ENCODE assay signal across 10 cellular contexts in the genomic region with DNA sequence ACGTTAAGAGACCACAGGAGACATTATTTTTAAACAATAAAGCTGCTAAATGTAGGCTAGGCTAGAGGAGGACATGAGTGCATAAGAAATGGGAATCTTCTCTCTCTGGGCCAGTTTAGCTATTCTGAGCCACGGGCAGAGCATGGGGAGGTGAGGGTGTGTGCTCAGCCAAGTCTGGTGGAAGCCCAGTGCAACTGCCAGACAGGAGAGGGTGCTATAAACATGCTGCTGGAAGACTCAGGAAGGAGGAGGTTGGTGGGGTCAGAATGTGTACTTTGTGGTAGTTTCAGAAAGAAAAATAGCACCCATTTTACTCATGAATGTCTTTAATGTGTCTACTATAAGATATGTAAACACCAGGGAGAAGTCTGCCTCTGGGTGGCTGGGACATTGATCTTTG. TPM values are rescaled to one million over a fixed set of nuclear protein-coding genes. Genes with fewer than 3 reads are reported as not detected.
DNase-seq lines count a peak whose midpoint lies in the region; ATAC-seq, FAIRE-seq and TF ChIP-seq lines count a peak whose summit lies in the region.
"Had no signal": no experiment of that assay in that cellular context is flagged by ENCODE, and none has a peak within 500 bp of the region (broad histone marks: within the 10 kb centered on the region; RNA-seq: fewer than 3 reads in every experiment).

No MANE protein-coding gene starts in this region.

- H3K4me2 ChIP-seq in A549, result no peak overlapping the region
- H3K4me2 ChIP-seq in GM23338, result no peak overlapping the region
- H3K4me2 ChIP-seq in osteoblast (ENCODE audit: insufficient read depth, low read length), result no peak overlapping the region

- CTCF ChIA-PET in A549 (lab: Yijun Ruan, JAX), result interaction anchor here (0.6 to 8.3 kb wide), 33 partner anchors 9 to 550 kb away, joined by 3 to 62 read pairs (median 4); no protein-coding TSS in a partner anchor

- peaks cover 7% of the 10 kb centered on the region; the same call in 2 of the 3 replicates for H3K36me3 Mint-ChIP-seq in GM23338 (ENCODE audit: low read depth)

- H3K27ac Mint-ChIP-seq in GM23338, result no peak overlapping the region

- peak; percentile 80 to 81 for TF ChIP-seq RAD21 in A549 (conservative IDR thresholded peaks at IDR 0.05 in 1 of 2, IDR thresholded peaks at IDR 0.05 in 1 of 2)

- H3F3A ChIP-seq in GM23338 (replicated peaks; ENCODE audit: low read depth), result no peaks in the 10 kb centered on the region

- ATAC-seq in A549 (peak; percentile 79 to 82), GM23338 (peak; percentile 64), aorta (ENCODE audit: low FRiP score) (no peak)

- POLR2A ChIA-PET in A549 (lab: Yijun Ruan, JAX), result no interaction called here

- TF ChIP-seq EP300 in A549 (IDR thresholded peaks at IDR 0.05), result no peak

- peaks cover 31% of the 10 kb centered on the region for H3K27me3 Mint-ChIP-seq in GM23338 (ENCODE audit: insufficient read depth, low read depth, poor library complexity)

- H3K36me3 ChIP-seq in GM23338 (ENCODE audit: insufficient read depth) (no peaks in the 10 kb centered on the region), right atrium auricular region (no peaks in the 10 kb centered on the region), osteoblast (ENCODE audit: insufficient read depth, low read length) (no peaks in the 10 kb centered on the region), aorta (ENCODE audit: control insufficient read depth in 1 of 2, insufficient read depth in 2 of 2, low read length in 1 of 2) (no peaks in the 10 kb centered on the region)
- H3K36me3 ChIP-seq: tibial nerve had no signal

- peaks cover 9% of the 10 kb centered on the region for H3K9me3 Mint-ChIP-seq in GM23338

- H3K4me3 ChIP-seq in A549 (no peak overlapping the region), GM23338 (no peak overlapping the region), right atrium auricular region (no peak overlapping the region), osteoblast (ENCODE audit: insufficient read depth, low read length) (no peak overlapping the region), aorta (ENCODE audit: low read length in 2 of 2) (no peak overlapping the region)
- H3K4me3 ChIP-seq: tibial nerve had no signal

- H3K79me2 ChIP-seq in GM23338 (replicated peaks; ENCODE audit: insufficient read depth) (no peaks in the 10 kb centered on the region), osteoblast (ENCODE audit: insufficient read depth, low read length) (no peaks in the 10 kb centered on the region)

- WGBS in A549 (ENCODE audit: missing lambda C conversion rate), result 11% methylated on average over 2 of the region's 2 CpGs
- WGBS in aorta, 2 donors, result 27 to 34% methylated on average over 2 of the region's 2 CpGs

- TF ChIP-seq CTCF in A549 (IDR thresholded peaks at IDR 0.05), result peak; percentile 68
- TF ChIP-seq CTCF in GM23338 (conservative IDR thresholded peaks at IDR 0.05; ENCODE audit: low read depth in 2 of 2), result peak; percentile 73 to 91
- peak in 1 of 2 donors; percentile 51 for TF ChIP-seq CTCF in right atrium auricular region (IDR thresholded peaks at IDR 0.05)
- TF ChIP-seq CTCF in osteoblast (IDR thresholded peaks at IDR 0.05; ENCODE audit: extremely low read depth, low read depth, low read length), result no peak

- H3K27me3 ChIP-seq in GM23338 (ENCODE audit: insufficient read depth) (peaks cover 31% of the 10 kb centered on the region), right atrium auricular region (no peaks in the 10 kb centered on the region), osteoblast (ENCODE audit: insufficient read depth, low read length) (peaks cover 16% of the 10 kb centered on the region), aorta (ENCODE audit: control insufficient read depth in 1 of 2, insufficient read depth in 2 of 2, low read length in 1 of 2) (peaks cover 0 to 2% of the 10 kb centered on the region in 2 donors)

- H3K9me3 ChIP-seq in A549 (peaks cover 23% of the 10 kb centered on the region), right atrium auricular region (peaks cover 0 to 13% of the 10 kb centered on the region in 2 donors), osteoblast (ENCODE audit: low read depth, low read length) (no peaks in the 10 kb centered on the region), aorta (ENCODE audit: control insufficient read depth, low read length) (peaks cover 7% of the 10 kb centered on the region)

- H3K4me1 ChIP-seq in A549, result no peaks in the 10 kb centered on the region
- peaks cover 10% of the 10 kb centered on the region; the same call in 1 of the 2 replicates for H3K4me1 ChIP-seq in GM23338 (ENCODE audit: insufficient read depth)
- peaks cover 0 to 6% of the 10 kb centered on the region in 2 donors for H3K4me1 ChIP-seq in right atrium auricular region
- no peaks in the 10 kb centered on the region for H3K4me1 ChIP-seq in osteoblast (ENCODE audit: insufficient read depth, low read length)
- H3K4me1 ChIP-seq in aorta (ENCODE audit: control insufficient read depth in 1 of 2, insufficient read depth in 2 of 2, low read length in 2 of 2), result no peaks in the 10 kb centered on the region

- no peak overlapping the region for H2AFZ ChIP-seq in GM23338
- no peak overlapping the region for H2AFZ ChIP-seq in osteoblast (ENCODE audit: low read length)

- no peaks in the 10 kb centered on the region for H4K20me1 ChIP-seq in GM23338 (replicated peaks; ENCODE audit: insufficient read depth)
- no peaks in the 10 kb centered on the region for H4K20me1 ChIP-seq in osteoblast (ENCODE audit: insufficient read depth, low read length)

- TF ChIP-seq POLR2A in A549 (IDR thresholded peaks at IDR 0.05; ENCODE audit: low read length), result no peak

- DNase-seq in A549 (ENCODE audit: low read depth in 1 of 2, low spot score in 1 of 2) (peak in 1 of 2 experiments; percentile 60), GM23338 (ENCODE audit: low spot score) (peak; percentile 71), RKO (ENCODE audit: low spot score) (peak; percentile 3), right atrium auricular region (ENCODE audit: low spot score) (peak; percentile 34), osteoblast (ENCODE audit: insufficient read length, low spot score, missing footprints) (no peak), middle frontal gyrus (ENCODE audit: extremely low spot score, low spot score) (no peak), NOMO-1 treated with DMSO at 0.1 percent for 48 hours (lab: John Stamatoyannopoulos, UW; ENCODE audit: unreplicated experiment) (no peak), aorta (no peak)

- H3K9me2 ChIP-seq in GM23338 (ENCODE audit: insufficient read depth), result no peaks in the 10 kb centered on the region

- peak; percentile 51 for FAIRE-seq in A549 (lab: Jason Lieb, UNC)

- H3K4me3 Mint-ChIP-seq in GM23338, result no peak overlapping the region

- H3K27ac ChIP-seq in A549 (no peak overlapping the region; a peak in 1 of 6 replicates), GM23338 (ENCODE audit: low read depth) (no peak overlapping the region), right atrium auricular region (no peak overlapping the region), osteoblast (ENCODE audit: low read depth, low read length) (no peak overlapping the region), aorta (ENCODE audit: low read depth in 1 of 2, low read length in 2 of 2) (no peak overlapping the region)
- H3K27ac ChIP-seq: epithelial cell of prostate, tibial nerve had no signal

- intact Hi-C loops in aorta (cut with DNase I), result loop anchor here in 1 of 2 donors (10.0 kb wide), 1 partner anchor 525 kb away; no protein-coding TSS in a partner anchor

- H3K4me1 Mint-ChIP-seq in GM23338, result peaks cover 25% of the 10 kb centered on the region

TF ChIP-seq in A549, 52 proteins besides CTCF, POLR2A, EP300 and RAD21:
- no peak for TF ChIP-seq KDM1A (IDR thresholded peaks at IDR 0.05; ENCODE audit: low read depth)
- no peak for TF ChIP-seq NFE2L2 (conservative IDR thresholded peaks at IDR 0.05; ENCODE audit: low read length)
- TF ChIP-seq SMC3 (IDR thresholded peaks at IDR 0.05), result peak; percentile 83

TF ChIP-seq in GM23338, 12 proteins besides CTCF, POLR2A, EP300 and RAD21 (continues in another document):
- TF ChIP-seq EZH2 (IDR thresholded peaks at IDR 0.05; ENCODE audit: low read depth, unreplicated experiment), result no peak
- no peak for TF ChIP-seq NANOG (IDR thresholded peaks at IDR 0.05; ENCODE audit: borderline replicate concordance)

RNA-seq across cellular contexts. Expression of a gene that starts 5.9 kb away (rescaled TPM):
- 0.57 and 1.0 TPM in 2 replicates for polyA plus RNA-seq in A549 (2011; rRNA removed)
- 0.25 and 0.27 TPM in 2 replicates for polyA plus RNA-seq in A549 (2012; cell fraction: cytosol; rRNA removed)
- 0.43 and 0.62 TPM in 2 replicates for polyA plus RNA-seq in A549 (2012; cell fraction: nucleus; rRNA removed)
- polyA plus RNA-seq in A549 (2017; fragmentation: RNase III; extraction: RNeasy Plus Mini Kit Qiagen cat#74134 plus additional on column Dnase treatment), result 0.36 to 0.45 TPM (median 0.44 TPM) in 3 replicates
- polyA minus RNA-seq in A549 (2011; rRNA and poly(A)+ RNA removed), result 1.7 and 3.0 TPM in 2 replicates
- 3.7 and 5.1 TPM in 2 replicates for total RNA-seq in GM23338 (2014; rRNA removed; shearing (Covaris generic))
- polyA plus RNA-seq in GM23338 (2016; fragmentation: Nextera tagmentation; extraction: Ambion mirVana), result 0.74 and 0.99 TPM in 2 replicates
- total RNA-seq in right atrium auricular region, result 1 to 10 TPM; 1.5 to 5.6 TPM
- under 0.01 TPM in 2 replicates for total RNA-seq in osteoblast
- 1 to 10 TPM; 4.7 to 5.3 TPM for total RNA-seq in aorta
- polyA plus RNA-seq in aorta, result under 1 TPM; 0.15 to 0.38 TPM

Comparison
In these comparisons a context has a peak if more than half of its experiments do, and no peak if none do; other contexts are left out.
1. DNase-seq: peak in GM23338 (single experiment), RKO (single experiment) and right atrium auricular region (single experiment); none in osteoblast (single experiment), middle frontal gyrus (single experiment), NOMO-1 treated with DMSO at 0.1 percent for 48 hours (single experiment) and aorta (0 of 2).